ENCODE assay signal across 1 cellular context in genomic region chr4:24210332-24210902, GRCh38.
TF ChIP-seq lines count a peak whose summit lies in the region.

No MANE protein-coding gene starts in this region.

TF ChIP-seq in IMR-90, 13 proteins besides CTCF, POLR2A, EP300 and RAD21 (continued from another document):
- TF ChIP-seq USF2 (IDR thresholded peaks at IDR 0.05; ENCODE audit: low read depth, low read length) (peak; percentile 74; the same call in 1 of the 2 replicates), ELK1 (IDR thresholded peaks at IDR 0.05; ENCODE audit: borderline replicate concordance, low read depth, low read length) (no peak), NFE2L2 (IDR thresholded peaks at IDR 0.05; ENCODE audit: low read depth, low read length) (peak; percentile 31; the same call in 1 of the 2 replicates)
